Comparison of ENCODE assay signal across 14 cellular contexts in genomic region chr12:53127169-53127568, GRCh38. TPM values are rescaled to one million over a fixed set of nuclear protein-coding genes. Genes with fewer than 3 reads are reported as not detected.
DNase-seq lines count a peak whose midpoint lies in the region; ATAC-seq, FAIRE-seq and TF ChIP-seq lines count a peak whose summit lies in the region.
"Had no signal": no experiment of that assay in that cellular context is flagged by ENCODE, and none has a peak within 500 bp of the region (broad histone marks: within the 10 kb centered on the region; RNA-seq: fewer than 3 reads in every experiment).

No MANE protein-coding gene starts in this region.

- H3K9me3 ChIP-seq in A549 (no peaks in the 10 kb centered on the region), SK-N-MC (ENCODE audit: low read depth, low read length) (no peaks in the 10 kb centered on the region)
- H3K9me3 ChIP-seq: BLaER1 treated with 17β-estradiol and CSF1 and Interleukin-3, amounts not matched to agents 10 nM and 100 nM had no signal

- H3K9ac ChIP-seq in SK-N-MC (ENCODE audit: insufficient read length): no peak overlapping the region
- H3K9ac ChIP-seq: BLaER1 treated with 17β-estradiol and CSF1 and Interleukin-3, amounts not matched to agents 10 nM and 100 nM had no signal

- TF ChIP-seq POLR2A in A549 (IDR thresholded peaks at IDR 0.05; ENCODE audit: low read length) (no peak), lower leg skin (IDR thresholded peaks at IDR 0.05) (no peak)

- no peak for TF ChIP-seq CTCF in A549 (IDR thresholded peaks at IDR 0.05)
- TF ChIP-seq CTCF in lower leg skin (IDR thresholded peaks at IDR 0.05): no peak

- no peak for ATAC-seq in A549
- ATAC-seq in GM21367 (IDR thresholded peaks at IDR 0.05; ENCODE audit: unreplicated experiment): no peak
- ATAC-seq: CD8-positive, alpha-beta T cell; GM23338 had no signal

- no peak for TF ChIP-seq EP300 in A549 (IDR thresholded peaks at IDR 0.05)

- no peak for TF ChIP-seq RAD21 in A549 (conservative IDR thresholded peaks at IDR 0.05 in 1 of 2, IDR thresholded peaks at IDR 0.05 in 1 of 2)

- H3K4me1 ChIP-seq in A549: peaks cover 11% of the 10 kb centered on the region; the same call in 2 of the 3 replicates

- 74% methylated on average over 1 of the region's 1 CpG for WGBS in A549 (ENCODE audit: missing lambda C conversion rate)
- 74 to 89% methylated on average over 1 of the region's 1 CpG for WGBS in lower leg skin, 2 donors

- intact Hi-C loops in lower leg skin (cut with DNase I; ENCODE audit: low total_unique reads): no loop called here

- H3K4me2 ChIP-seq in A549: no peak overlapping the region
- H3K4me2 ChIP-seq: GM23338 had no signal

- no peak overlapping the region for H3K27ac ChIP-seq in A549
- H3K27ac ChIP-seq in SK-N-MC: peak overlapping the region; percentile 80
- H3K27ac ChIP-seq: BLaER1 treated with 17β-estradiol and CSF1 and Interleukin-3, amounts not matched to agents 10 nM and 100 nM had no signal

- FAIRE-seq in A549 (lab: Jason Lieb, UNC): no peak
- FAIRE-seq: HTR-8/SVneo had no signal

- H3K4me3 ChIP-seq in A549: no peak overlapping the region
- peak overlapping the region; percentile 22; the same call in 1 of the 2 replicates for H3K4me3 ChIP-seq in SK-N-MC
- H3K4me3 ChIP-seq in lower leg skin (ENCODE audit: low read depth, poor library complexity, severe bottlenecking): no peak overlapping the region
- H3K4me3 ChIP-seq: BLaER1 treated with 17β-estradiol and CSF1 and Interleukin-3, amounts not matched to agents 10 nM and 100 nM; GM23338 had no signal

- DNase-seq in A549 (ENCODE audit: low read depth in 1 of 2, low spot score in 1 of 2) (no peak), SK-N-MC (ENCODE audit: low read depth, low spot score) (no peak), lower leg skin (ENCODE audit: low spot score in 2 of 2) (no peak)
- DNase-seq: 8988T; Calu3; CD8-positive, alpha-beta T cell; DMS79 treated with DMSO at 0.1 percent for 48 hours; GF-D8; H9 had no signal

- no peaks in the 10 kb centered on the region for H3K36me3 ChIP-seq in SK-N-MC (ENCODE audit: insufficient read depth, low read length)
- H3K36me3 ChIP-seq: BLaER1 treated with 17β-estradiol and CSF1 and Interleukin-3, amounts not matched to agents 10 nM and 100 nM had no signal

- POLR2A ChIA-PET in A549 (lab: Yijun Ruan, JAX): no interaction called here

- CTCF ChIA-PET in A549 (lab: Yijun Ruan, JAX): interaction anchor here (1.3 to 2.1 kb wide), 2 partner anchors 61 to 62 kb away, joined by 5 to 6 read pairs; no protein-coding TSS in a partner anchor

TF ChIP-seq in A549, 52 proteins besides CTCF, POLR2A, EP300 and RAD21:
- no peak for TF ChIP-seq RCOR1 (IDR thresholded peaks at IDR 0.05; ENCODE audit: low read depth, low read length)
- TF ChIP-seq MAFK (IDR thresholded peaks at IDR 0.05; ENCODE audit: partially characterized antibody): peak; percentile 91
- no peak for TF ChIP-seq HDAC2 (IDR thresholded peaks at IDR 0.05)

RNA-seq across cellular contexts. Expression of gene SOAT2, which starts 23.9 kb away (rescaled TPM):
- polyA plus RNA-seq in A549 (2011; rRNA removed) (0.12 and 0.14 TPM in 2 replicates), A549 (2017; fragmentation: RNase III; extraction: RNeasy Plus Mini Kit Qiagen cat#74134 plus additional on column Dnase treatment) (0.09 to 0.21 TPM (median 0.16 TPM) in 3 replicates)
- polyA plus RNA-seq in A549 (2012; cell fraction: cytosol; rRNA removed): 0.46 and 0.56 TPM in 2 replicates
- 1.9 TPM in 2 replicates for polyA plus RNA-seq in A549 (2012; cell fraction: nucleus; rRNA removed)
- polyA minus RNA-seq in A549 (2011; rRNA and poly(A)+ RNA removed): 0.12 and 0.19 TPM in 2 replicates
- total RNA-seq in lower leg skin: under 1 TPM in 2 of 4 donors, not detected in 2; 0.26 to 0.63 TPM
- total RNA-seq: B cell, Calu3, GM23338, H9 had no signal
- polyA plus RNA-seq: GM23338 had no signal

RNA-seq across cellular contexts. Expression of gene IGFBP6, which starts 29.7 kb away (rescaled TPM):
- polyA plus RNA-seq in A549 (2011; rRNA removed): 49.1 and 64.5 TPM in 2 replicates
- polyA plus RNA-seq in A549 (2012; cell fraction: cytosol; rRNA removed): 173 and 192 TPM in 2 replicates
- 121 and 142 TPM in 2 replicates for polyA plus RNA-seq in A549 (2012; cell fraction: nucleus; rRNA removed)
- polyA plus RNA-seq in A549 (2017; fragmentation: RNase III; extraction: RNeasy Plus Mini Kit Qiagen cat#74134 plus additional on column Dnase treatment): 128 to 155 TPM (median 128 TPM) in 3 replicates
- polyA minus RNA-seq in A549 (2011; rRNA and poly(A)+ RNA removed): 51.3 and 54.2 TPM in 2 replicates
- 100 to 1,000 TPM in 1 of 4 donors, 10 to 100 TPM in 3; 22.0 to 508 (median 68.9) TPM for total RNA-seq in lower leg skin
- total RNA-seq: B cell had no signal

RNA-seq across cellular contexts. Expression of gene SPRYD3, which starts 48.0 kb away (rescaled TPM):
- polyA plus RNA-seq in A549 (2011; rRNA removed) (26.8 and 28.1 TPM in 2 replicates), A549 (2017; fragmentation: RNase III; extraction: RNeasy Plus Mini Kit Qiagen cat#74134 plus additional on column Dnase treatment) (16.1 to 18.6 TPM (median 17.3 TPM) in 3 replicates)
- polyA plus RNA-seq in A549 (2012; cell fraction: cytosol; rRNA removed): 25.8 and 28.2 TPM in 2 replicates
- 28.8 and 33.3 TPM in 2 replicates for polyA plus RNA-seq in A549 (2012; cell fraction: nucleus; rRNA removed)
- 47.8 and 49.6 TPM in 2 replicates for polyA minus RNA-seq in A549 (2011; rRNA and poly(A)+ RNA removed)
- total RNA-seq in lower leg skin: 10 to 100 TPM; 21.0 to 39.5 (median 28.4) TPM

RNA-seq across cellular contexts. Expression of gene ZNF740, which starts 53.4 kb away (rescaled TPM):
- 28.8 and 32.9 TPM in 2 replicates for polyA plus RNA-seq in A549 (2011; rRNA removed)
- 6.5 and 8.4 TPM in 2 replicates for polyA plus RNA-seq in A549 (2012; cell fraction: cytosol; rRNA removed)
- 11.2 and 17.4 TPM in 2 replicates for polyA plus RNA-seq in A549 (2012; cell fraction: nucleus; rRNA removed)
- polyA plus RNA-seq in A549 (2017; fragmentation: RNase III; extraction: RNeasy Plus Mini Kit Qiagen cat#74134 plus additional on column Dnase treatment): 12.1 to 15.6 TPM (median 15.1 TPM) in 3 replicates
- 44.9 and 53.6 TPM in 2 replicates for polyA minus RNA-seq in A549 (2011; rRNA and poly(A)+ RNA removed)
- total RNA-seq in lower leg skin: 10 to 100 TPM in 1 of 4 donors, 1 to 10 TPM in 3; 6.1 to 12.1 (median 8.4) TPM

RNA-seq across cellular contexts. Expression of gene CSAD, which starts 53.6 kb away (rescaled TPM):
- polyA plus RNA-seq in A549 (2011; rRNA removed) (16.5 and 19.2 TPM in 2 replicates), A549 (2017; fragmentation: RNase III; extraction: RNeasy Plus Mini Kit Qiagen cat#74134 plus additional on column Dnase treatment) (14.0 to 16.4 TPM (median 14.5 TPM) in 3 replicates)
- 15.0 and 17.1 TPM in 2 replicates for polyA plus RNA-seq in A549 (2012; cell fraction: cytosol; rRNA removed)
- 140 and 167 TPM in 2 replicates for polyA plus RNA-seq in A549 (2012; cell fraction: nucleus; rRNA removed)
- polyA minus RNA-seq in A549 (2011; rRNA and poly(A)+ RNA removed): 8.2 and 12.5 TPM in 2 replicates
- total RNA-seq in lower leg skin: 10 to 100 TPM in 3 of 4 donors, 1 to 10 TPM in 1; 7.2 to 33.6 (median 19.2) TPM
